In the genomic region with DNA sequence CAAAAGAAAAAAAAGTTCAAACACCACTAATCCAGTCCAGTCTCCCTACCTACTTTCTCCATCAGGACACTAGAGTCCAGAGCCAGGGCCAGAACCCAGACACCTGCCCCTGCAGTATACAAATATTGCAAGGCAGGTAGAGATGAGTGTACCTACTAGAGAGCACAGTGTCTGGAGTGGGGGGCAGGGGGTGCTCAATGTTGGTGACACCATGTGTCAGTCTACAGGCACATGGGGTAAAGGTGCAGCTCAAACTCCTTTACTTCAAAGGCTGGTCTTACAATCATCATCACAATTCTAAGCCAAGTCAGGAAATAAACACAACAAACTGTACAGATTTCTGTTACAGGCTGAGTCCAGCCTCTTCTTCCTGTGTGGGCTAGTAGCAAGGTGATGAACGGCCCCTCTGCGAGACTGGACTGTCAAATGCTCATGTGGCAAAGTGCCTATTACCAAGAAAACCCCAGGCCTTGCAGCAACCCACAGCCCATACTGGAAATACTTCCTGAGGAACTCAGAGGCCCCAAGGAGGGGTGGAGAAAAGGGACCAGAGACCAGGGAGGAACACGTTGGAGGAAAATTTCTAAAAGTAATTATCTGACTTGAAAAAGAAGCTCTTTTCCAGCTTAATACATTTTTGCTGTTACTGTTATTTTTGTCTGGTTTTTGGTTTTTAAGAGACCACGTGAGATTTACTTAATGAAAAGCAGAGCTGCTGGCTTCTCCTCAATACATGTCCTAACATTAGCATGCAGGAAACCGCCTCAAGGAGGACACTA, we compare ENCODE assay signal across 9 cellular contexts. TPM values are rescaled to one million over a fixed set of nuclear protein-coding genes. Genes with fewer than 3 reads are reported as not detected.
A peak's percentile ranks its signal among the peaks of the same experiment; 100 is the strongest.
DNase-seq lines count a peak whose midpoint lies in the region; ATAC-seq and TF ChIP-seq lines count a peak whose summit lies in the region.
"Had no signal": no experiment of that assay in that cellular context is flagged by ENCODE, and none has a peak within 500 bp of the region (broad histone marks: within the 10 kb centered on the region; RNA-seq: fewer than 3 reads in every experiment).

No MANE protein-coding gene starts in this region.

- peak overlapping the region; percentile 38 for H3K27ac ChIP-seq in CD8-positive, alpha-beta memory T cell (ENCODE audit: low read depth, low read length)
- H3K27ac ChIP-seq in effector memory CD4-positive, alpha-beta T cell (ENCODE audit: insufficient read depth, low read length, poor library complexity, severe bottlenecking): peak overlapping the region; percentile 73
- H3K27ac ChIP-seq in neutrophil: peak overlapping the region; percentile 85

- peak overlapping the region; percentile 87 to 99 (median 97) for H3K27ac Mint-ChIP-seq in CD8-positive, alpha-beta memory T cell

- H3K9me3 ChIP-seq in CD8-positive, alpha-beta memory T cell (ENCODE audit: low read length): no peaks in the 10 kb centered on the region
- H3K9me3 ChIP-seq in effector memory CD4-positive, alpha-beta T cell (ENCODE audit: control insufficient read depth, low read length): no peaks in the 10 kb centered on the region
- H3K9me3 ChIP-seq in neutrophil: no peaks in the 10 kb centered on the region

- POLR2A ChIA-PET in CD8-positive, alpha-beta memory T cell (lab: Charles Lee): interaction anchor here (0.5 to 1.9 kb wide), 8 partner anchors 8 to 45 kb away, joined by 3 to 11 read pairs (median 3); no protein-coding TSS in a partner anchor

- H3K27me3 ChIP-seq in CD8-positive, alpha-beta memory T cell (ENCODE audit: insufficient read depth, low read length, poor library complexity, severe bottlenecking): no peaks in the 10 kb centered on the region
- H3K27me3 ChIP-seq in effector memory CD4-positive, alpha-beta T cell (replicated peaks; ENCODE audit: control insufficient read depth, insufficient read depth, low read length, poor library complexity, severe bottlenecking): no peaks in the 10 kb centered on the region
- H3K27me3 ChIP-seq in neutrophil: no peaks in the 10 kb centered on the region

- peaks cover 99% of the 10 kb centered on the region for H3K4me1 ChIP-seq in CD8-positive, alpha-beta memory T cell (ENCODE audit: insufficient read depth, low read length)
- peaks cover 96% of the 10 kb centered on the region for H3K4me1 ChIP-seq in effector memory CD4-positive, alpha-beta T cell (ENCODE audit: control insufficient read depth, insufficient read depth, low read length, poor library complexity, severe bottlenecking)
- H3K4me1 ChIP-seq in neutrophil (ENCODE audit: control insufficient read depth in 1 of 2, insufficient read depth in 1 of 2, low read depth in 1 of 2, low read length in 1 of 2): peaks cover 90 to 91% of the 10 kb centered on the region in 2 experiments

- H3K36me3 ChIP-seq in CD8-positive, alpha-beta memory T cell (ENCODE audit: insufficient read depth, low read length): no peaks in the 10 kb centered on the region
- H3K36me3 ChIP-seq in effector memory CD4-positive, alpha-beta T cell (ENCODE audit: control insufficient read depth, insufficient read depth, low read length): peaks cover 11% of the 10 kb centered on the region
- peaks cover 9% of the 10 kb centered on the region for H3K36me3 ChIP-seq in neutrophil

- no peak for ATAC-seq in GM18909 (IDR thresholded peaks at IDR 0.05; ENCODE audit: poor library complexity, unreplicated experiment)

- DNase-seq in CD8-positive, alpha-beta memory T cell: peak in 4 of 5 donors; percentile 24 to 75 (median 48)
- DNase-seq in NOMO-1 treated with DMSO at 0.1 percent for 48 hours (lab: John Stamatoyannopoulos, UW; ENCODE audit: unreplicated experiment) (peak; percentile 84), RKO (ENCODE audit: low spot score) (no peak), ureter (ENCODE audit: low spot score) (no peak), DMS114 treated with DMSO at 0.1 percent for 48 hours (lab: John Stamatoyannopoulos, UW; ENCODE audit: unreplicated experiment) (no peak)
- peak in 1 of 3 donors; percentile 33 for DNase-seq in effector memory CD4-positive, alpha-beta T cell

- CTCF ChIA-PET in CD8-positive, alpha-beta memory T cell (lab: Charles Lee): interaction anchor here (0.7 to 2.1 kb wide), 9 partner anchors 13 to 61 kb away, joined by 3 to 12 read pairs (median 4); a partner anchor contains a TSS

- peak overlapping the region; percentile 25 to 88 (median 68) for H3K4me3 Mint-ChIP-seq in CD8-positive, alpha-beta memory T cell

- no peaks in the 10 kb centered on the region for H3K9me3 Mint-ChIP-seq in CD8-positive, alpha-beta memory T cell

- TF ChIP-seq CTCF in neutrophil (IDR thresholded peaks at IDR 0.05): no peak

- H3K36me3 Mint-ChIP-seq in CD8-positive, alpha-beta memory T cell: peaks cover 3 to 27% (median 7%) of the 10 kb centered on the region in 3 donors

- no peaks in the 10 kb centered on the region for H3K27me3 Mint-ChIP-seq in CD8-positive, alpha-beta memory T cell

- no peak overlapping the region for H3K4me3 ChIP-seq in CD8-positive, alpha-beta memory T cell (ENCODE audit: low read length)
- peak overlapping the region; percentile 11 for H3K4me3 ChIP-seq in effector memory CD4-positive, alpha-beta T cell (ENCODE audit: insufficient read depth, low read depth, low read length, poor library complexity, severe bottlenecking)
- peak overlapping the region; percentile 19 to 25 for H3K4me3 ChIP-seq in neutrophil (ENCODE audit: low read depth in 1 of 2, low read length in 1 of 2)

- peaks cover 98 to 100% (median 99%) of the 10 kb centered on the region in 3 donors for H3K4me1 Mint-ChIP-seq in CD8-positive, alpha-beta memory T cell

RNA-seq across cellular contexts. Expression of a gene that starts 29.7 kb away (rescaled TPM):
- total RNA-seq in CD8-positive, alpha-beta memory T cell: 10 to 100 TPM; 40.1 to 41.1 TPM
- 26.4 TPM for polyA plus RNA-seq in CD8-positive, alpha-beta memory T cell
- total RNA-seq in ureter: 103 TPM

RNA-seq across cellular contexts. Expression of a gene that starts 44.5 kb away (rescaled TPM):
- total RNA-seq in CD8-positive, alpha-beta memory T cell: not detected
- polyA plus RNA-seq in CD8-positive, alpha-beta memory T cell: not detected
- total RNA-seq in ureter: not detected
- total RNA-seq: mononuclear cell had no signal

Comparison
In these comparisons a context has a peak if more than half of its experiments do, and no peak if none do; other contexts are left out.
1. DNase-seq: peak in CD8-positive, alpha-beta memory T cell (4 of 5) and NOMO-1 treated with DMSO at 0.1 percent for 48 hours (single experiment); none in RKO (single experiment), ureter (single experiment) and DMS114 treated with DMSO at 0.1 percent for 48 hours (single experiment).
2. Peak in every context shown above with its lines, with median percentiles within 50 percentile points of each other: H3K27ac ChIP-seq.